19 cellular contexts compared by ENCODE assay signal in the genomic region with DNA sequence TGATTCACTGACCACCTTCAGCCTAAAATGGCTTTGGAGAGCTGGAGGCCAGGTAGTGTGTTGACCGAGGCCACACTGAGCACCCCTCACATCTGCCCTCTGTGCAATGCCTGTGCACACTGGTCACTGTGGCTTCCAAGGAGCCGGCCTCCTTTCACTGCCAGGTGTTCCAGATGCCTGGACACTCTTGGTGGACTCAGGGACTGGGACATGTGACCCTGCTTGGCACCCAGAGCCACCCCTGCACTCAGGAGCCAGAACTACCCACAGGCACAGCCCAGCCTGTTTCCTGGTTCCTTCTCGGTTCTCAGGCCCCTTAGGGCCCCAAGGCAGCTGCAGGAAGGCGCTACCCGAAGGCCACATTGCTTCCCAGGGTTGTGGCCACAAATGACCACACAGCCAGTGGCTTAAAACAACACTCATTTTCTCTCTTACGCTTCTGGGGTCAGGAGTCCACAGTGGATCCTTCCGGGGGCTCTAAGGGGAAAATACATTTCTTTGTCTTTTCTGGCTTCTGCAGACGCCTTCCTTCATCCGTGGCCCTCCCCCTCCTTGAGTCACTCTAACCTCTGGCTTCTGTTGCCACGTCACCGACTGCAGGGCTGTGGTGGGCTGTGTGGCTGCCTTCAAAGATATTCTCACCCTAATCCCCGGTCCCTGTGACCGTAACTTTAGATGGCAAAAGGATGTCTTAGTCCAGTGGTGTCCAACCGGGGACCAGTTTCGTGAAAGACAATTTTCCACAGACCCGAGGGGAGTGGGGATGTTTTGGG.
DNase-seq lines count a peak whose midpoint lies in the region; ATAC-seq lines count a peak whose summit lies in the region.
"Had no signal": no experiment of that assay in that cellular context is flagged by ENCODE, and none has a peak within 500 bp of the region (broad histone marks: within the 10 kb centered on the region; RNA-seq: fewer than 3 reads in every experiment).

No MANE protein-coding gene starts in this region.

- intact Hi-C loops in posterior vena cava (cut with DNase I) = no loop called here

- POLR2A ChIA-PET in activated naive CD8-positive, alpha-beta T cell treated with anti-CD3 and anti-CD28 coated beads, Interleukin-2, amount 10 ng/mL, durations not matched to agents 7 days and 5 days (lab: Charles Lee) = no interaction called here

- no peak for ATAC-seq in activated CD4-positive, CD25-positive, alpha-beta regulatory T cell treated with anti-CD3 and anti-CD28 coated beads, Interleukin-2, amount 50 U/mL, for 24 hours
- ATAC-seq in activated naive CD8-positive, alpha-beta T cell treated with anti-CD3 and anti-CD28 coated beads, Interleukin-2, amount 10 ng/mL, durations not matched to agents 7 days and 5 days (ENCODE audit: low read depth) = peak; percentile 41
- no peak for ATAC-seq in HG02973 (IDR thresholded peaks at IDR 0.05; ENCODE audit: unreplicated experiment)
- ATAC-seq: A549; stimulated activated naive CD8-positive, alpha-beta T cell treated with anti-CD3 and anti-CD28 coated beads, Interleukin-15, amount 100 ng/mL, for 72 hours had no signal

- H3K36me3 Mint-ChIP-seq in activated naive CD8-positive, alpha-beta T cell treated with anti-CD3 and anti-CD28 coated beads, Interleukin-2, amount 10 ng/mL, durations not matched to agents 7 days and 5 days = no peaks in the 10 kb centered on the region
- H3K36me3 Mint-ChIP-seq: IgD-negative memory B cell, T-cell had no signal

- H3K27me3 Mint-ChIP-seq in activated naive CD8-positive, alpha-beta T cell treated with anti-CD3 and anti-CD28 coated beads, Interleukin-2, amount 10 ng/mL, durations not matched to agents 7 days and 5 days = peaks cover 6% of the 10 kb centered on the region
- H3K27me3 Mint-ChIP-seq: stimulated activated naive CD8-positive, alpha-beta T cell treated with anti-CD3 and anti-CD28 coated beads, Interleukin-15, amount 100 ng/mL, for 72 hours had no signal

- H3K4me3 Mint-ChIP-seq in activated naive CD8-positive, alpha-beta T cell treated with anti-CD3 and anti-CD28 coated beads, Interleukin-2, amount 10 ng/mL, durations not matched to agents 7 days and 5 days = peak overlapping the region; percentile 20
- H3K4me3 Mint-ChIP-seq: endodermal cell; stimulated activated naive CD8-positive, alpha-beta T cell treated with anti-CD3 and anti-CD28 coated beads, Interleukin-15, amount 100 ng/mL, for 72 hours had no signal

- peak overlapping the region; percentile 49 for H3K27ac Mint-ChIP-seq in activated naive CD8-positive, alpha-beta T cell treated with anti-CD3 and anti-CD28 coated beads, Interleukin-2, amount 10 ng/mL, durations not matched to agents 7 days and 5 days
- H3K27ac Mint-ChIP-seq: endodermal cell, IgD-negative memory B cell, T-cell had no signal

- H3K9me3 Mint-ChIP-seq in activated naive CD8-positive, alpha-beta T cell treated with anti-CD3 and anti-CD28 coated beads, Interleukin-2, amount 10 ng/mL, durations not matched to agents 7 days and 5 days = no peaks in the 10 kb centered on the region
- H3K9me3 Mint-ChIP-seq: stimulated activated naive CD8-positive, alpha-beta T cell treated with anti-CD3 and anti-CD28 coated beads, Interleukin-15, amount 100 ng/mL, for 72 hours; T-cell had no signal

- H3K4me1 Mint-ChIP-seq in activated naive CD8-positive, alpha-beta T cell treated with anti-CD3 and anti-CD28 coated beads, Interleukin-2, amount 10 ng/mL, durations not matched to agents 7 days and 5 days = peaks cover 2% of the 10 kb centered on the region

- peak; percentile 22 for DNase-seq in activated CD4-positive, CD25-positive, alpha-beta regulatory T cell treated with anti-CD3 and anti-CD28 coated beads, Interleukin-2, amount 50 U/mL, for 72 hours
- DNase-seq in MV-4-11 (lab: John Stamatoyannopoulos, UW) (peak; percentile 82), posterior vena cava (ENCODE audit: low spot score) (peak; percentile 53), hepatic stellate cell (ENCODE audit: low spot score) (no peak), SIG-M5 (lab: John Stamatoyannopoulos, UW) (no peak)
- peak; percentile 49 for DNase-seq in activated naive CD8-positive, alpha-beta T cell treated with anti-CD3 and anti-CD28 coated beads, Interleukin-2, amount 10 ng/mL, durations not matched to agents 7 days and 5 days
- DNase-seq: activated CD4-positive, CD25-positive, alpha-beta regulatory T cell; amniotic stem cell; DMS79; endodermal cell; left ventricle myocardium inferior; NCI-H1092; NCI-H774 had no signal

Comparison
In these comparisons a context has a peak if more than half of its experiments do, and no peak if none do; other contexts are left out.
1. DNase-seq: peak in activated CD4-positive, CD25-positive, alpha-beta regulatory T cell treated with anti-CD3 and anti-CD28 coated beads, Interleukin-2, amount 50 U/mL, for 72 hours (single experiment), MV-4-11 (single experiment), activated naive CD8-positive, alpha-beta T cell treated with anti-CD3 and anti-CD28 coated beads, Interleukin-2, amount 10 ng/mL, durations not matched to agents 7 days and 5 days (single experiment) and posterior vena cava (single experiment); none in hepatic stellate cell (single experiment) and SIG-M5 (single experiment).